8 cellular contexts compared by ENCODE assay signal in genomic region chr2:128347701-128348504, GRCh38. TPM values are rescaled to one million over a fixed set of nuclear protein-coding genes. Genes with fewer than 3 reads are reported as not detected.
DNase-seq lines count a peak whose midpoint lies in the region; ATAC-seq and TF ChIP-seq lines count a peak whose summit lies in the region.

No MANE protein-coding gene starts in this region.

- TF ChIP-seq EP300 in tibial nerve (IDR thresholded peaks at IDR 0.05), result peak in 1 of 2 donors; percentile 45

- no peaks in the 10 kb centered on the region for H3K27me3 ChIP-seq in lower lobe of right lung (ENCODE audit: low read depth)
- no peaks in the 10 kb centered on the region for H3K27me3 ChIP-seq in tibial nerve

- intact Hi-C loops in lower lobe of right lung (cut with DNase I), result no loop called here

- H3K9me3 ChIP-seq in lower lobe of right lung (peaks cover 4% of the 10 kb centered on the region), tibial nerve (peaks cover 0 to 16% (median 3%) of the 10 kb centered on the region in 4 donors)

- H3K36me3 ChIP-seq in lower lobe of right lung, result no peaks in the 10 kb centered on the region
- no peaks in the 10 kb centered on the region for H3K36me3 ChIP-seq in tibial nerve

- no peak overlapping the region for H3K4me3 ChIP-seq in lower lobe of right lung
- H3K4me3 ChIP-seq in tibial nerve, result no peak overlapping the region

- H3K4me1 ChIP-seq in lower lobe of right lung (peaks cover 22% of the 10 kb centered on the region), tibial nerve (peaks cover 0 to 22% (median 10%) of the 10 kb centered on the region in 4 donors)

- H3K27ac ChIP-seq in lower lobe of right lung, result peak overlapping the region; percentile 32
- H3K27ac ChIP-seq in tibial nerve, result peak overlapping the region in 3 of 4 donors; percentile 64 to 75 (median 70)

- TF ChIP-seq CTCF in lower lobe of right lung (IDR thresholded peaks at IDR 0.05) (no peak), tibial nerve (IDR thresholded peaks at IDR 0.05) (no peak)

- peak; percentile 46 for DNase-seq in NCI-H2029 (lab: John Stamatoyannopoulos, UW)
- DNase-seq in dermis blood vessel endothelial cell, result peak; percentile 40
- peak; percentile 68 for DNase-seq in lower lobe of right lung
- DNase-seq in tibial nerve (ENCODE audit: low spot score in 2 of 2), result peak in 1 of 2 donors; percentile 33
- no peak for DNase-seq in mesenteric fat pad (ENCODE audit: low spot score)
- no peak for DNase-seq in NAMALWA (ENCODE audit: low spot score)
- no peak for DNase-seq in HuH-7 (ENCODE audit: low spot score)
- DNase-seq in erythroblast (lab: John Stamatoyannopoulos, UW), result no peak

- 33 to 35% methylated on average over 14 to 16 of the region's 16 CpGs for WGBS in tibial nerve, 2 donors

- no peak for TF ChIP-seq POLR2A in tibial nerve (IDR thresholded peaks at IDR 0.05)
- no peak for TF ChIP-seq POLR2A in erythroblast (IDR thresholded peaks at IDR 0.05; ENCODE audit: low read length)

- ATAC-seq in lower lobe of right lung, result peak; percentile 82

RNA-seq across cellular contexts. Expression of gene HS6ST1, which starts 29.2 kb away (rescaled TPM):
- total RNA-seq in dermis blood vessel endothelial cell (20.2 and 27.1 TPM in 2 replicates), lower lobe of right lung (26.3 TPM), tibial nerve (10 to 100 TPM; 21.6 to 51.6 (median 39.3) TPM), mesenteric fat pad (38.4 TPM)

Comparison
In these comparisons a context has a peak if more than half of its experiments do, and no peak if none do; other contexts are left out.
1. DNase-seq: peak in NCI-H2029 (single experiment), dermis blood vessel endothelial cell (single experiment) and lower lobe of right lung (single experiment); none in mesenteric fat pad (single experiment), NAMALWA (single experiment), HuH-7 (single experiment) and erythroblast (0 of 2).